In genomic region chr3:138332472-138333073, GRCh38 we compare ENCODE assay signal across 8 cellular contexts. TPM values are rescaled to one million over a fixed set of nuclear protein-coding genes. Genes with fewer than 3 reads are reported as not detected.
DNase-seq lines count a peak whose midpoint lies in the region; ATAC-seq, FAIRE-seq and TF ChIP-seq lines count a peak whose summit lies in the region.

No MANE protein-coding gene starts in this region.

- BruUV-seq in Calu3 (replicated peaks; lab: Mats Ljungman, UMichigan): no TSS peak

- H4K20me1 ChIP-seq in astrocyte (ENCODE audit: insufficient read depth, low read length): no peaks in the 10 kb centered on the region

- no peaks in the 10 kb centered on the region for H3K79me2 ChIP-seq in astrocyte (ENCODE audit: insufficient read depth, low read length)

- H3K4me1 ChIP-seq in astrocyte (ENCODE audit: insufficient read depth, low read length) (peaks cover 7% of the 10 kb centered on the region), left lung (peaks cover 5 to 15% of the 10 kb centered on the region in 2 donors)

- H3K27ac ChIP-seq in astrocyte (ENCODE audit: low read depth, low read length) (no peak overlapping the region), left lung (no peak overlapping the region)

- H3K4me2 ChIP-seq in astrocyte (ENCODE audit: low read length): no peak overlapping the region

- H3K4me1 Mint-ChIP-seq in Calu3 (ENCODE audit: low read depth, unreplicated experiment) (peaks cover 7% of the 10 kb centered on the region), astrocyte (ENCODE audit: low read depth, unreplicated experiment) (peaks cover 7% of the 10 kb centered on the region)

- DNase-seq in Calu3 (no peak), astrocyte (ENCODE audit: low read depth) (no peak), left lung (no peak), nucleus accumbens (lab: John Stamatoyannopoulos, UW) (no peak)
- peak; percentile 29 for DNase-seq in Jurkat, Clone E6-1 (ENCODE audit: low read depth, low spot score)

- CTCF ChIA-PET in Calu3 (lab: Charles Lee): interaction anchor here (0.5 to 0.7 kb wide), 3 partner anchors 112 to 361 kb away, joined by 3 to 4 read pairs (median 3); no protein-coding TSS in a partner anchor

- no peaks in the 10 kb centered on the region for H3K36me3 ChIP-seq in astrocyte (ENCODE audit: insufficient read depth, low read length)
- H3K36me3 ChIP-seq in left lung: no peaks in the 10 kb centered on the region

- H3K4me3 ChIP-seq in Jurkat, Clone E6-1 (ENCODE audit: low read length): no peak overlapping the region
- H3K4me3 ChIP-seq in astrocyte (ENCODE audit: insufficient read depth, low read depth, low read length) (no peak overlapping the region), left lung (no peak overlapping the region)

- no peak for ATAC-seq in left lung
- ATAC-seq in HG03025 (IDR thresholded peaks at IDR 0.05; ENCODE audit: low FRiP score, unreplicated experiment): no peak
- no peak for ATAC-seq in HG02973 (IDR thresholded peaks at IDR 0.05; ENCODE audit: unreplicated experiment)
- ATAC-seq in HG02759 (IDR thresholded peaks at IDR 0.05; ENCODE audit: unreplicated experiment): no peak

- FAIRE-seq in astrocyte (lab: Jason Lieb, UNC): peak; percentile 9

- H3K27ac Mint-ChIP-seq in Calu3 (ENCODE audit: unreplicated experiment) (no peak overlapping the region), astrocyte (ENCODE audit: unreplicated experiment) (no peak overlapping the region)

- TF ChIP-seq CTCF in Calu3 (IDR thresholded peaks at IDR 0.05; ENCODE audit: unreplicated experiment) (peak; percentile 58), astrocyte (IDR thresholded peaks at IDR 0.05; ENCODE audit: insufficient read depth, low read depth, low read length) (peak; percentile 60), left lung (IDR thresholded peaks at IDR 0.05) (peak; percentile 54 to 62)

- H3K9me3 Mint-ChIP-seq in Calu3 (ENCODE audit: low read depth, unreplicated experiment) (no peaks in the 10 kb centered on the region), astrocyte (ENCODE audit: unreplicated experiment) (no peaks in the 10 kb centered on the region)

- H3K36me3 Mint-ChIP-seq in Calu3 (ENCODE audit: insufficient read depth, unreplicated experiment) (peaks cover 12% of the 10 kb centered on the region), astrocyte (ENCODE audit: low read depth, unreplicated experiment) (no peaks in the 10 kb centered on the region)

- no peak overlapping the region for H3K9ac ChIP-seq in astrocyte (ENCODE audit: low read length)

- H3K4me3 Mint-ChIP-seq in Calu3 (ENCODE audit: low read depth, unreplicated experiment) (no peak overlapping the region), astrocyte (ENCODE audit: unreplicated experiment) (no peak overlapping the region)

- H3K27me3 ChIP-seq in astrocyte (ENCODE audit: insufficient read depth, low read length) (peaks cover 12% of the 10 kb centered on the region), left lung (no peaks in the 10 kb centered on the region)

- no peaks in the 10 kb centered on the region for H3K9me3 ChIP-seq in astrocyte (ENCODE audit: insufficient read depth, low read depth, low read length)
- H3K9me3 ChIP-seq in left lung: no peaks in the 10 kb centered on the region

- H3K27me3 Mint-ChIP-seq in Calu3 (ENCODE audit: unreplicated experiment) (peaks cover 20% of the 10 kb centered on the region), astrocyte (ENCODE audit: low read depth, unreplicated experiment) (peaks cover 9% of the 10 kb centered on the region)

- intact Hi-C loops in Calu3 (cut with micrococcal nuclease; ENCODE audit: unreplicated experiment): loop anchor here (1.0 to 10.0 kb wide), 7 partner anchors 16 to 590 kb away; partner anchors contain the start of genes CEP70 and MRAS
- intact Hi-C loops in left lung (cut with DNase I): no loop called here

- no peak overlapping the region for H2AFZ ChIP-seq in astrocyte (ENCODE audit: low read depth, low read length)

RNA-seq across cellular contexts. Expression of gene NME9, which starts 2.9 kb away (rescaled TPM):
- not detected in 2 replicates for total RNA-seq in Calu3 (2022)
- not detected for polyA plus RNA-seq in Jurkat, Clone E6-1 (2012; ENCODE audit: insufficient read depth, insufficient read length)
- 0.54 and 0.62 TPM in 2 replicates for total RNA-seq in astrocyte
- 1 to 10 TPM in 1 of 2 donors, not detected in 1; 1.8 TPM for total RNA-seq in left lung

RNA-seq across cellular contexts. Expression of gene MRAS, which starts 15.8 kb away (rescaled TPM):
- total RNA-seq in Calu3 (2022): 12.7 and 13.2 TPM in 2 replicates
- polyA plus RNA-seq in Jurkat, Clone E6-1 (2012; ENCODE audit: insufficient read depth, insufficient read length): not detected
- total RNA-seq in astrocyte: 55.4 and 81.8 TPM in 2 replicates
- total RNA-seq in left lung: 10 to 100 TPM; 41.0 to 48.0 TPM
